3 cellular contexts compared by ENCODE assay signal in genomic region chr19:10885241-10886169, GRCh38.
TF ChIP-seq lines count a peak whose summit lies in the region.

No MANE protein-coding gene starts in this region.

TF ChIP-seq in SK-N-SH, 30 proteins besides CTCF, POLR2A, EP300 and RAD21:
- no peak for TF ChIP-seq YY1 (IDR thresholded peaks at IDR 0.05; ENCODE audit: low read depth)
- no peak for TF ChIP-seq RXRA (IDR thresholded peaks at IDR 0.05; ENCODE audit: borderline replicate concordance, low read depth)
- no peak for TF ChIP-seq GABPA (IDR thresholded peaks at IDR 0.05; ENCODE audit: low read depth)
- no peak for TF ChIP-seq MAX (IDR thresholded peaks at IDR 0.05; ENCODE audit: low read depth)
- no peak for TF ChIP-seq CHD2 (IDR thresholded peaks at IDR 0.05; ENCODE audit: low read length, partially characterized antibody)
- no peak for TF ChIP-seq FOXM1 (IDR thresholded peaks at IDR 0.05; ENCODE audit: low read depth)
- no peak for TF ChIP-seq FOXJ3 (CRISPR knock-in tag; IDR thresholded peaks at IDR 0.05)
- no peak for TF ChIP-seq SMC3 (IDR thresholded peaks at IDR 0.05; ENCODE audit: low read depth, low read length)
- TF ChIP-seq POLR2AphosphoS5 (IDR thresholded peaks at IDR 0.05; ENCODE audit: low read depth, low read length) = no peak
- no peak for TF ChIP-seq EZH2phosphoT487 (IDR thresholded peaks at IDR 0.05; ENCODE audit: borderline replicate concordance, low read depth)
- TF ChIP-seq FOSL2 (IDR thresholded peaks at IDR 0.05; ENCODE audit: borderline replicate concordance, low read depth) = no peak
- TF ChIP-seq JUND (IDR thresholded peaks at IDR 0.05) = no peak
- TF ChIP-seq MEF2A (IDR thresholded peaks at IDR 0.05; ENCODE audit: borderline replicate concordance, low read depth) = no peak
- TF ChIP-seq SIN3A (IDR thresholded peaks at IDR 0.05; ENCODE audit: borderline replicate concordance, low read depth, low read length) = no peak

TF ChIP-seq in SK-N-SH treated with all-trans-retinoic acid at 6 μM for 48 hours, 23 proteins besides CTCF, POLR2A, EP300 and RAD21 (continues in another document):
- no peak for TF ChIP-seq TOX (CRISPR knock-in tag; IDR thresholded peaks at IDR 0.05; ENCODE audit: borderline replicate concordance)
- no peak for TF ChIP-seq CSRNP3 (CRISPR knock-in tag; IDR thresholded peaks at IDR 0.05)
- TF ChIP-seq CSDC2 (CRISPR knock-in tag; IDR thresholded peaks at IDR 0.05) = no peak
- TF ChIP-seq GLIS3 (CRISPR knock-in tag; IDR thresholded peaks at IDR 0.05) = no peak
- TF ChIP-seq PATZ1 (CRISPR knock-in tag; IDR thresholded peaks at IDR 0.05; ENCODE audit: borderline replicate concordance) = no peak
- no peak for TF ChIP-seq RARB (CRISPR knock-in tag; IDR thresholded peaks at IDR 0.05)
- no peak for TF ChIP-seq ZNF8 (CRISPR knock-in tag; IDR thresholded peaks at IDR 0.05)
- no peak for TF ChIP-seq ESRRG (CRISPR knock-in tag; IDR thresholded peaks at IDR 0.05)
- TF ChIP-seq ISL1 (CRISPR knock-in tag; IDR thresholded peaks at IDR 0.05) = no peak
- no peak for TF ChIP-seq POU6F1 (CRISPR knock-in tag; IDR thresholded peaks at IDR 0.05; ENCODE audit: borderline replicate concordance, low read depth)
- no peak for TF ChIP-seq CREB5 (CRISPR knock-in tag; IDR thresholded peaks at IDR 0.05; ENCODE audit: low read depth)
- no peak for TF ChIP-seq ZFP3 (CRISPR knock-in tag; IDR thresholded peaks at IDR 0.05)
- no peak for TF ChIP-seq ZNF70 (CRISPR knock-in tag; IDR thresholded peaks at IDR 0.05)
- no peak for TF ChIP-seq TSHZ2 (CRISPR knock-in tag; IDR thresholded peaks at IDR 0.05)
- no peak for TF ChIP-seq ARNTL (CRISPR knock-in tag; IDR thresholded peaks at IDR 0.05; ENCODE audit: borderline replicate concordance, low read depth)
- TF ChIP-seq PPARA (CRISPR knock-in tag; IDR thresholded peaks at IDR 0.05; ENCODE audit: borderline replicate concordance) = no peak

TF ChIP-seq in neural cell, 6 proteins besides CTCF, POLR2A, EP300 and RAD21:
- TF ChIP-seq POLR2AphosphoS5 (IDR thresholded peaks at IDR 0.05) (no peak), TAF1 (IDR thresholded peaks at IDR 0.05; ENCODE audit: low read depth) (no peak), EZH2 (IDR thresholded peaks at IDR 0.05; ENCODE audit: borderline replicate concordance, insufficient read depth, low read length, poor library complexity, severe bottlenecking) (no peak), MXI1 (conservative IDR thresholded peaks at IDR 0.05; ENCODE audit: poor library complexity, severe bottlenecking) (no peak)
